ENCODE assay signal across 9 cellular contexts in the genomic region with DNA sequence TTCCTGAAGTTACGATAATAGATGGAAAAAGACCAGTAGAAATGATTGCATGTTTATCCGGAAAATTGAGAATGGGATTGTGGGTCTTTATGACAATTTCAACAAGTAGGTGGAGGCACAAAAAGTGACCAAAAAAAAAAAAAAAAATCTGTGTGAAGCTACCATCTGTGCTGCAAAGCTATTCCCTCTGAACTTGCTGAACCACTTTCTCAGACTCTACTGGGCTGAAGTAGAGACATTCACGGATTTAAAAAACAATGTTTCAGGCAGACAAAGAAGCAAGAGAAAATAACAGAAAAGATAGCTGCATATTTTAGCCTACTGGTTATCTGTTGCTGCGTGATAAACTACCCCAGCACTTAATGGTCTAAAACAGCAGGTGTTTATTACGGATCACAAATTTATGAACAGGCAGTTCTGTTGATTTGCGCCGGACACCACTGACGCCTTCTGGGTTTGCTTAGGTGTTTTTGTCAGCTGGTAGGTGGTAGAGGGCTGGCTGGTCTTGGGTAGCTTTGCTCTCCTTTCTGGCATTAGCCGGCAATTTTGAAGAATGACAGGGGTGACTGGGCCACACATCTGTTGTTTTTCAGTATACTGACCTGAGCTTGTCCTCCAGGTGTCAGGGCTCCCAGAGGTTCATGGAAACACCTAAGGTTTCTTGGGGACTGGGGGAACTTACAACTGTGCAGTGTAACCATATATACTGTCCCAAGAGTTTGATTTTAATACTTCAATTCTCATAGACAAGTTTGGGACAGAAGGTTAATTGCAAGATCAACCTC.
"Had no signal": no experiment of that assay in that cellular context is flagged by ENCODE, and none has a peak within 500 bp of the region (broad histone marks: within the 10 kb centered on the region; RNA-seq: fewer than 3 reads in every experiment).

No MANE protein-coding gene starts in this region.

- H3K27ac ChIP-seq: GM23248 had no signal

- H3K36me3 ChIP-seq: HAP-1 had no signal

- H3K4me3 ChIP-seq: GM23248, HAP-1, K562 had no signal

- ATAC-seq: HCT116, K562 had no signal

- DNase-seq: GM23248, GOT3, H7, HFFc6, IMR-90 had no signal

- H3K27ac Mint-ChIP-seq: HFFc6 had no signal

- H3K4me1 ChIP-seq: HAP-1 had no signal

- FAIRE-seq: HTR-8/SVneo, K562 had no signal

- H3K4me3 Mint-ChIP-seq: HFFc6 had no signal

- H3K9me3 ChIP-seq: HAP-1 had no signal
